8 cellular contexts compared by ENCODE assay signal in the genomic region with DNA sequence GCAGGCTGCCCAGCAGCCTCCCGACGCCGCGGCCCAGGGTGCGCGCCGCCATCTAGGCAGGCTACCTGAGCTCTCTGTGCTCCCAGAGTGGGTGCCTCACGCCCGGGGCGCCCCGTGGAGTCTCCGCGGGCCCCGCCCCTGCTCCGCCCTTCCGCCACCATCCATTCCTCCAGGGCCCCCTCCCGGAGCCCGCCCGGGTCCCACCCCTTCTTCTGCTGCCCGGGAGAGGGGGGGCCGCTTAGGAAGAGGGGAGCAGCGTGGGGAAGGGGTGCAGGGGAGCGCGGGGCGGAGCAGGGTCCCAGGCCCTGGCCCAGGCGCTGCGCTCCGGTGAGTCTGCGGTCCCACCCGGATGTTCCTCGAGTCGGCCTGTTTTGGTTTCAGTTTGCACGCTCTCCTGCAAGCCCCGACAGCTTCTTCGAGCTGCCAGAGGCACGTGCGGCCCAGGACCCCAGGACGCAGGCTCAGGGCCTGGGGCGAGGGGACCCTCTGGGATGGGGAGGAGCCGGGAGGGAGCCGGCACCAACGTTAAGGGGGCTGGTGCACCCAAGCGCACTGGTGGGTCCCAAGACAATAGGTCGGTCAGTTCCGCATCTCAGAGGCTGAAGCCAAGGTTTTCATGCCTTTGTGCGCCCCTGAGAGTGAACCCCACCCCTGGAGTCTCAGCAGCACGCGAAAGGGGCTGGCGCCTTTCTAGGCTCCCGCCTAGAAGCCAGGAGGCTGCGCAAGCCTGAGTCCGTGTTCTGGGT. TPM values are rescaled to one million over a fixed set of nuclear protein-coding genes. Genes with fewer than 3 reads are reported as not detected.
DNase-seq lines count a peak whose midpoint lies in the region; ATAC-seq and TF ChIP-seq lines count a peak whose summit lies in the region.

A gene (minus strand): TSS at position 89 of the 746 bp plus-strand sequence. CDS start 37 bp downstream, at position 52.

- H3K4me1 Mint-ChIP-seq in activated CD4-positive, alpha-beta T cell treated with anti-CD3 and anti-CD28 coated beads, Interleukin-2, amount 10 ng/mL, durations not matched to agents 7 days and 5 days: peaks cover 50% of the 10 kb centered on the region

- H3K4me1 ChIP-seq in mesodermal cell (ENCODE audit: control insufficient read depth, insufficient read depth, low read length, poor library complexity, severe bottlenecking): peaks cover 9% of the 10 kb centered on the region

- peak; percentile 54 for ATAC-seq in GM21619 (IDR thresholded peaks at IDR 0.05; ENCODE audit: unreplicated experiment)

- POLR2A ChIA-PET in activated CD4-positive, alpha-beta T cell treated with anti-CD3 and anti-CD28 coated beads, Interleukin-2, amount 10 ng/mL, durations not matched to agents 7 days and 5 days (lab: Charles Lee): interaction anchor here (0.9 to 1.0 kb wide), 2 partner anchors 22 to 61 kb away, joined by 3 read pairs; no protein-coding TSS in a partner anchor

- H3K36me3 ChIP-seq in mesodermal cell (ENCODE audit: control insufficient read depth, insufficient read depth, low read length): no peaks in the 10 kb centered on the region

- H3K9me3 Mint-ChIP-seq in activated CD4-positive, alpha-beta T cell treated with anti-CD3 and anti-CD28 coated beads, Interleukin-2, amount 10 ng/mL, durations not matched to agents 7 days and 5 days: no peaks in the 10 kb centered on the region

- CTCF ChIA-PET in activated CD4-positive, alpha-beta T cell treated with anti-CD3 and anti-CD28 coated beads, Interleukin-2, amount 10 ng/mL, durations not matched to agents 7 days and 5 days (lab: Charles Lee): interaction anchor here (0.6 to 2.0 kb wide), 6 partner anchors 9 to 128 kb away, joined by 3 to 7 read pairs (median 4); no protein-coding TSS in a partner anchor

- H3K27ac ChIP-seq in dorsolateral prefrontal cortex: peak within 1 kb of the TSS; percentile 78 to 99 (median 94)
- H3K27ac ChIP-seq in mesodermal cell (ENCODE audit: low read depth, low read length, severe bottlenecking): no peak within 1 kb of the TSS

- peaks cover 14% of the 10 kb centered on the region for H3K36me3 Mint-ChIP-seq in activated CD4-positive, alpha-beta T cell treated with anti-CD3 and anti-CD28 coated beads, Interleukin-2, amount 10 ng/mL, durations not matched to agents 7 days and 5 days (ENCODE audit: low read depth)

- peaks cover 15% of the 10 kb centered on the region for H3K27me3 Mint-ChIP-seq in activated CD4-positive, alpha-beta T cell treated with anti-CD3 and anti-CD28 coated beads, Interleukin-2, amount 10 ng/mL, durations not matched to agents 7 days and 5 days

- DNase-seq in G401 (ENCODE audit: low spot score): peak; percentile 62
- peak; percentile 45 to 63 for DNase-seq in Kasumi-1 (lab: John Stamatoyannopoulos, UW)
- peak; percentile 85 for DNase-seq in activated CD4-positive, alpha-beta T cell treated with anti-CD3 and anti-CD28 coated beads, Interleukin-2, amount 10 ng/mL, durations not matched to agents 7 days and 5 days
- DNase-seq in dorsolateral prefrontal cortex: peak in 7 of 10 donors; percentile 46 to 81 (median 60)
- DNase-seq in stimulated activated CD8-positive, alpha-beta memory T cell treated with anti-CD3 and anti-CD28 coated beads, Interleukin-2, amount 100 ng/mL, for 1 hour (ENCODE audit: low read depth in 2 of 2): peak; percentile 43 to 55
- DNase-seq in NCI-H2081 (lab: John Stamatoyannopoulos, UW): no peak

- peak within 1 kb of the TSS; percentile 94 for H3K27ac Mint-ChIP-seq in activated CD4-positive, alpha-beta T cell treated with anti-CD3 and anti-CD28 coated beads, Interleukin-2, amount 10 ng/mL, durations not matched to agents 7 days and 5 days

- H3K27me3 ChIP-seq in dorsolateral prefrontal cortex: peaks cover 0 to 5% (median 0%) of the 10 kb centered on the region in 45 donors

- H3K4me3 ChIP-seq in dorsolateral prefrontal cortex: peak within 1 kb of the TSS; percentile 55 to 95 (median 80)
- H3K4me3 ChIP-seq in mesodermal cell (ENCODE audit: extremely low read depth, insufficient read depth, low read length, poor library complexity, severe bottlenecking): peak within 1 kb of the TSS; percentile 31

- in situ Hi-C loops in G401 (cut with HindIII; ENCODE audit: low sequenced_read_pairs): no loop called here

- TF ChIP-seq CTCF in dorsolateral prefrontal cortex (IDR thresholded peaks at IDR 0.05 in 54 of 56, conservative IDR thresholded peaks at IDR 0.05 in 2 of 56; ENCODE audit: low read depth in 1 of 56, partially characterized antibody in 56 of 56): no peak

- H3K9me3 ChIP-seq in mesodermal cell (ENCODE audit: control insufficient read depth, low read length): no peaks in the 10 kb centered on the region

- intact Hi-C loops in dorsolateral prefrontal cortex (cut with DNase I): loop anchor here in 1 of 2 donors (5.0 kb wide), 1 partner anchor 349 kb away; a partner anchor contains a TSS

- H3K4me3 Mint-ChIP-seq in activated CD4-positive, alpha-beta T cell treated with anti-CD3 and anti-CD28 coated beads, Interleukin-2, amount 10 ng/mL, durations not matched to agents 7 days and 5 days: peak within 1 kb of the TSS; percentile 84

- 10 to 13% methylated on average over 22 to 35 of the region's 52 CpGs for WGBS in mesodermal cell (ENCODE audit: insufficient coverage in 2 of 2), 2 experiments

RNA-seq across cellular contexts. Expression of the gene that starts here (rescaled TPM):
- not detected in 2 replicates for total RNA-seq in G401 (2014; rRNA removed; shearing (Covaris generic))
- total RNA-seq in activated CD4-positive, alpha-beta T cell treated with anti-CD3 and anti-CD28 coated beads, Interleukin-2, amount 10 ng/mL, durations not matched to agents 7 days and 5 days: 10 to 100 TPM; 41.1 to 54.1 TPM
- total RNA-seq in dorsolateral prefrontal cortex: 100 to 1,000 TPM in 2 of 120 experiments, 10 to 100 TPM in 118; 18.5 to 154 (median 56.4) TPM
- polyA plus RNA-seq in mesodermal cell (2013, experiment 1 of 2): 0.77 TPM
- 0.46 TPM for polyA plus RNA-seq in mesodermal cell (2013, experiment 2 of 2)

Comparison
In these comparisons a context has a peak if more than half of its experiments do, and no peak if none do; other contexts are left out.
1. RNA of the gene that starts here (total RNA-seq): 18.5 to 154 TPM in dorsolateral prefrontal cortex and 41.1 to 54.1 TPM in activated CD4-positive, alpha-beta T cell treated with anti-CD3 and anti-CD28 coated beads, Interleukin-2, amount 10 ng/mL, durations not matched to agents 7 days and 5 days; not detected in G401; every median in the first group is over 10 times any median in the second.
2. Peak in DNase-seq in G401; RNA of the gene not detected or under 1 TPM.
3. DNase-seq: peak in Kasumi-1 (2 of 2), activated CD4-positive, alpha-beta T cell treated with anti-CD3 and anti-CD28 coated beads, Interleukin-2, amount 10 ng/mL, durations not matched to agents 7 days and 5 days (single experiment), dorsolateral prefrontal cortex (7 of 10) and stimulated activated CD8-positive, alpha-beta memory T cell treated with anti-CD3 and anti-CD28 coated beads, Interleukin-2, amount 100 ng/mL, for 1 hour (2 of 2); none in NCI-H2081 (0 of 2).